In the genomic region with DNA sequence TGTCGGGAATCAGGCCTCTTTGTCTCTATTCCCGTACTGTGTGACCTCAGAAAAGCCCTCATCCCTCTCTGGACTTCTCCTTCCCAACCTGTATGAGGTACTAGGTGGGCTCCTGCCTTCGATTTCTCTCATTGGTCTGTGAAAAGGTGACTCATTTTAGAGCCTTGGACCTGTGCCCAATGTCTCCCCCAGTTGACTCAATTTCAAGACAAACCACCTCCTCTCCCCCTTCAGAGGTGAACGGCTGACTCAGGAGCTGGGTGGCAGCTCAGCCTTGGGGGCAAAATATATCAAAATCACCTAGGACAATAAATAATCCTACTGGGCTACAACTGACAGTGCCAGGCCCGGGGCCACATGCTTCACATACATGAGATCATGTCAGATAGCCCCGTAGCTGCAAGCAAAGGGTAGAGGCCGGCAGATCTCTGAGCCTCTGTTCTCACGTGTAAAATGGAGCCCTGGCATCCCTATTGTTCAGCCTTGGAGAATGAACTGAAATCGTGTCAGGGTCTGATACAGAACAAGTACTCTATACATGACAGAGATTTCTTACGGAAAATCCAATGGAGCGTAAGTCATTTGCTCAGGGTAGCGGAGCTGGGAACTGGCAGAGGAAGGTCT, we compare ENCODE assay signal across 8 cellular contexts. TPM values are rescaled to one million over a fixed set of nuclear protein-coding genes. Genes with fewer than 3 reads are reported as not detected.
DNase-seq lines count a peak whose midpoint lies in the region; ATAC-seq and TF ChIP-seq lines count a peak whose summit lies in the region.

No MANE protein-coding gene starts in this region.

- peak overlapping the region; percentile 91 for H3K4me3 ChIP-seq in fibroblast of mammary gland (ENCODE audit: control insufficient read depth, low read depth, low read length)
- peak overlapping the region; percentile 92 for H3K4me3 ChIP-seq in parathyroid adenoma (ENCODE audit: low read depth, low read length)
- H3K4me3 ChIP-seq in upper lobe of right lung: peak overlapping the region; percentile 75

- no peaks in the 10 kb centered on the region for H3K9me3 ChIP-seq in parathyroid adenoma (ENCODE audit: control insufficient read depth, low read length)
- no peaks in the 10 kb centered on the region for H3K9me3 ChIP-seq in upper lobe of right lung

- ATAC-seq in upper lobe of right lung (no peak), HG02763 (IDR thresholded peaks at IDR 0.05; ENCODE audit: unreplicated experiment) (no peak)

- peak overlapping the region; percentile 90 for H2AFZ ChIP-seq in parathyroid adenoma

- H3K27ac ChIP-seq in parathyroid adenoma (peak overlapping the region; percentile 87), upper lobe of right lung (peak overlapping the region; percentile 95)

- H3K79me2 ChIP-seq in parathyroid adenoma: peaks cover 34% of the 10 kb centered on the region

- peaks cover 23% of the 10 kb centered on the region for H3K4me1 ChIP-seq in parathyroid adenoma
- peaks cover 29% of the 10 kb centered on the region for H3K4me1 ChIP-seq in upper lobe of right lung

- H3K4me2 ChIP-seq in parathyroid adenoma (ENCODE audit: low read length): peak overlapping the region; percentile 98

- TF ChIP-seq CTCF in fibroblast of mammary gland (conservative IDR thresholded peaks at IDR 0.05; ENCODE audit: control insufficient read depth, insufficient read depth, low read depth, low read length) (no peak), parathyroid adenoma (IDR thresholded peaks at IDR 0.05) (no peak), upper lobe of right lung (IDR thresholded peaks at IDR 0.05) (no peak)

- H3K27me3 ChIP-seq in parathyroid adenoma (ENCODE audit: control insufficient read depth, insufficient read depth, low read length) (no peaks in the 10 kb centered on the region), upper lobe of right lung (no peaks in the 10 kb centered on the region)

- H3K36me3 ChIP-seq in parathyroid adenoma (ENCODE audit: control insufficient read depth, insufficient read depth, low read length) (no peaks in the 10 kb centered on the region), upper lobe of right lung (peaks cover 15% of the 10 kb centered on the region)

- intact Hi-C loops in upper lobe of right lung (cut with DNase I): no loop called here

- DNase-seq in DMS53 (lab: John Stamatoyannopoulos, UW): peak; percentile 94
- DNase-seq in NCI-H146 (lab: John Stamatoyannopoulos, UW): peak; percentile 60
- DNase-seq in activated T-cell treated with anti-CD3 and anti-CD28 coated beads for 48 hours (ENCODE audit: low read depth): peak; percentile 67
- DNase-seq in fibroblast of mammary gland (ENCODE audit: low read depth): peak; percentile 97
- no peak for DNase-seq in upper lobe of right lung
- no peak for DNase-seq in GM19238 (ENCODE audit: insufficient read length, low spot score)

- peak overlapping the region; percentile 22 for H3K9ac ChIP-seq in parathyroid adenoma

RNA-seq across cellular contexts. Expression of gene COQ8B, which starts 0.5 kb away (rescaled TPM):
- total RNA-seq in upper lobe of right lung: 43.6 TPM

RNA-seq across cellular contexts. Expression of gene ITPKC, which starts 0.8 kb away (rescaled TPM):
- 51.6 TPM for total RNA-seq in upper lobe of right lung

RNA-seq across cellular contexts. Expression of gene NUMBL, which starts 25.7 kb away (rescaled TPM):
- 19.5 TPM for total RNA-seq in upper lobe of right lung

RNA-seq across cellular contexts. Expression of gene ACTMAP, which starts 34.1 kb away (rescaled TPM):
- 18.5 TPM for total RNA-seq in upper lobe of right lung

RNA-seq across cellular contexts. Expression of gene SNRPA, which starts 34.9 kb away (rescaled TPM):
- 51.7 TPM for total RNA-seq in upper lobe of right lung

Comparison
In these comparisons a context has a peak if more than half of its experiments do, and no peak if none do; other contexts are left out.
1. DNase-seq: peak in DMS53 (single experiment), NCI-H146 (single experiment), activated T-cell treated with anti-CD3 and anti-CD28 coated beads for 48 hours (single experiment) and fibroblast of mammary gland (single experiment); none in upper lobe of right lung (single experiment) and GM19238 (single experiment).
2. Peak in every context shown above with its lines, with median percentiles within 50 percentile points of each other: H3K4me3 ChIP-seq.